ENCODE assay signal across 35 cellular contexts in genomic region chr11:122405788-122406341, GRCh38.
A peak's percentile ranks its signal among the peaks of the same experiment; 100 is the strongest.
DNase-seq lines count a peak whose midpoint lies in the region; ATAC-seq, FAIRE-seq and TF ChIP-seq lines count a peak whose summit lies in the region.
"Had no signal": no experiment of that assay in that cellular context is flagged by ENCODE, and none has a peak within 500 bp of the region (broad histone marks: within the 10 kb centered on the region; RNA-seq: fewer than 3 reads in every experiment).

No MANE protein-coding gene starts in this region.

- H3K4me3 Mint-ChIP-seq in nephron, result no peak overlapping the region
- H3K4me3 Mint-ChIP-seq: activated naive CD4-positive, alpha-beta T cell treated with anti-CD3 and anti-CD28 coated beads, Interleukin-2, amount 50 U/mL, for 24 hours; naive thymus-derived CD4-positive, alpha-beta T cell; stimulated activated naive CD8-positive, alpha-beta T cell treated with anti-CD3 and anti-CD28 coated beads, Interleukin-15, amount 100 ng/mL, for 72 hours had no signal

- no peak for TF ChIP-seq POLR2A in NB4 (IDR thresholded peaks at IDR 0.05; ENCODE audit: extremely low read depth, insufficient read length)

- peaks cover 15% of the 10 kb centered on the region for H3K4me1 Mint-ChIP-seq in nephron
- H3K4me1 Mint-ChIP-seq: activated naive CD4-positive, alpha-beta T cell treated with anti-CD3 and anti-CD28 coated beads, Interleukin-2, amount 50 U/mL, for 24 hours; naive thymus-derived CD4-positive, alpha-beta T cell; stimulated activated naive CD8-positive, alpha-beta T cell treated with anti-CD3 and anti-CD28 coated beads, Interleukin-15, amount 100 ng/mL, for 72 hours had no signal

- peaks cover 4% of the 10 kb centered on the region for H3K27me3 Mint-ChIP-seq in nephron (ENCODE audit: low read depth)
- H3K27me3 Mint-ChIP-seq: stimulated activated naive CD8-positive, alpha-beta T cell treated with anti-CD3 and anti-CD28 coated beads, Interleukin-15, amount 100 ng/mL, for 72 hours had no signal

- no peak for ATAC-seq in GM21737 (IDR thresholded peaks at IDR 0.05; ENCODE audit: unreplicated experiment)
- ATAC-seq: heart right ventricle; naive thymus-derived CD4-positive, alpha-beta T cell; psoas muscle; sciatic nerve; stimulated activated naive CD8-positive, alpha-beta T cell treated with anti-CD3 and anti-CD28 coated beads, Interleukin-15, amount 100 ng/mL, for 72 hours had no signal

- H3K9me3 Mint-ChIP-seq in nephron, result peaks cover 2% of the 10 kb centered on the region
- H3K9me3 Mint-ChIP-seq: activated naive CD4-positive, alpha-beta T cell treated with anti-CD3 and anti-CD28 coated beads, Interleukin-2, amount 50 U/mL, for 24 hours; activated T-helper 2 cell treated with anti-CD3 and anti-CD28 coated beads, Interferon-gamma antibody, Interleukin-2, Interleukin-4, amounts not matched to agents 10 μg/mL and 5 μg/mL and 100 μg/mL, durations not matched to agents 14 hours and 24 hours and 36 hours; stimulated activated naive CD8-positive, alpha-beta T cell treated with anti-CD3 and anti-CD28 coated beads, Interleukin-15, amount 100 ng/mL, for 72 hours had no signal

- TF ChIP-seq CTCF in NB4 (IDR thresholded peaks at IDR 0.05; ENCODE audit: low read depth, low read length) (no peak), nephron (IDR thresholded peaks at IDR 0.05; ENCODE audit: unreplicated experiment in 3 of 3) (no peak)

- H3K27ac Mint-ChIP-seq in nephron, result peak overlapping the region in 2 of 3 experiments; percentile 81 to 83
- H3K27ac Mint-ChIP-seq: activated naive CD4-positive, alpha-beta T cell treated with anti-CD3 and anti-CD28 coated beads, Interleukin-2, amount 50 U/mL, for 24 hours; activated T-helper 2 cell treated with anti-CD3 and anti-CD28 coated beads, Interferon-gamma antibody, Interleukin-2, Interleukin-4, amounts not matched to agents 10 μg/mL and 5 μg/mL and 100 μg/mL, durations not matched to agents 14 hours and 24 hours and 36 hours; naive thymus-derived CD4-positive, alpha-beta T cell; stimulated activated naive CD8-positive, alpha-beta T cell treated with anti-CD3 and anti-CD28 coated beads, Interleukin-15, amount 100 ng/mL, for 72 hours had no signal

- no peaks in the 10 kb centered on the region for H3K36me3 Mint-ChIP-seq in nephron (ENCODE audit: low read depth)
- H3K36me3 Mint-ChIP-seq: activated naive CD4-positive, alpha-beta T cell treated with anti-CD3 and anti-CD28 coated beads, Interleukin-2, amount 50 U/mL, for 24 hours; naive thymus-derived CD4-positive, alpha-beta T cell had no signal

- H3K4me3 ChIP-seq in NB4 (ENCODE audit: low read depth, low read length), result no peak overlapping the region
- H3K4me3 ChIP-seq: BLaER1, breast epithelium, heart right ventricle, psoas muscle, SJCRH30, thoracic aorta, uterus had no signal

- DNase-seq in Daoy (ENCODE audit: low read depth), result peak; percentile 6
- DNase-seq in NB4 (ENCODE audit: low read depth), result peak; percentile 8
- no peak for DNase-seq in GM03348 (ENCODE audit: low spot score)
- DNase-seq in D341Med (ENCODE audit: low spot score), result no peak
- DNase-seq in NCI-H128 (lab: John Stamatoyannopoulos, UW; ENCODE audit: unreplicated experiment), result no peak
- DNase-seq: ACHN; activated CD4-positive, alpha-beta T cell treated with anti-CD3 and anti-CD28 coated beads for 4 hours; activated CD8-positive, alpha-beta memory T cell treated with anti-CD3 and anti-CD28 coated beads for 24 hours; activated T-cell treated with anti-CD3 and anti-CD28 coated beads for 4 hours; Caco-2; effector CD4-positive, alpha-beta T cell; foreskin melanocyte; GDM1; heart right ventricle; kidney; naive thymus-derived CD4-positive, alpha-beta T cell; NCI-H1105 treated with DMSO at 0.1 percent for 48 hours; occipital lobe; psoas muscle; SJCRH30; stimulated activated CD4-positive, alpha-beta T cell treated with anti-CD3 and anti-CD28 coated beads, Interleukin-12 subunit alpha, Interleukin-12 subunit beta, amount 100 ng/mL, for 4 hours; stimulated activated CD4-positive, alpha-beta T cell treated with anti-CD3 and anti-CD28 coated beads, Interleukin-2, amount 100 ng/mL, for 48 hours; stimulated activated naive CD8-positive, alpha-beta T cell treated with anti-CD3 and anti-CD28 coated beads, Interleukin-15, amount 100 ng/mL, for 72 hours; SW 1271; uterus had no signal

- peak; percentile 79 for FAIRE-seq in endometrium (lab: Jason Lieb, UNC)
- FAIRE-seq: colon, kidney had no signal

Comparison
In these comparisons a context has a peak if more than half of its experiments do, and no peak if none do; other contexts are left out.
1. DNase-seq: peak in Daoy (single experiment) and NB4 (single experiment); none in GM03348 (single experiment), D341Med (single experiment) and NCI-H128 (single experiment).